1 cellular context compared by ENCODE assay signal in the genomic region with DNA sequence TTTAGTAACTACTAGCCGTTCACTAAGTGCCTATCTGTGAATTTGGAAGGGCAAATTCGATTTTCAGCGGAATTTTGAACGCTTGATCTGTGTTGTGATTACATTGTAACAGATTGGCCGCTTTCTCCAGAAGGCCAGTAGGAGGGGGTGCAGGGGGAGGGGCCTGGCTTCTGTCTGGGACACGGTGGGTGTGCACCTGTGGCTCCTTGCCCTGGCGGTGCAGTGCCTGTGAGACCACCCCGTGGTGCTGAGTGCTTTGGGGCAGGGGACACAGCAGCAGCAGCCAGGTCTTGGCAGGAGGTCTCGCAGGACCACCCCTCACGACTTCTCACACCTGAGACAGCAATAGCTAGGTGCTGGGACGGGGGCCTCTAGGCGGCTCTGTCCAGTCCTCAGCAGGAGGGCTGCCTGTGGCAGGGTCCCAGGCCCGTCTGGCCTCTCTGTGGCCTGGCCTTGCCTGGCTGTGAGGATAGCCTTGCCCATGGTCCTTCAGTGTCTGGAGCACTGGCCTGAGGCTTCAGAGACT.
TF ChIP-seq lines count a peak whose summit lies in the region.

No MANE protein-coding gene starts in this region.

TF ChIP-seq in GM12878, 131 proteins besides CTCF, POLR2A, EP300 and RAD21:
- TF ChIP-seq ETV6 (conservative IDR thresholded peaks at IDR 0.05 in 1 of 2, IDR thresholded peaks at IDR 0.05 in 1 of 2; ENCODE audit: borderline replicate concordance in 1 of 2, low read depth in 1 of 2) = no peak
- TF ChIP-seq NBN (IDR thresholded peaks at IDR 0.05) = no peak
- TF ChIP-seq, protein P1, sequence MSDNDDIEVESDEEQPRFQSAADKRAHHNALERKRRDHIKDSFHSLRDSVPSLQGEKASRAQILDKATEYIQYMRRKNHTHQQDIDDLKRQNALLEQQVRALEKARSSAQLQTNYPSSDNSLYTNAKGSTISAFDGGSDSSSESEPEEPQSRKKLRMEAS (IDR thresholded peaks at IDR 0.05; ENCODE audit: low read depth, low read length) = no peak
- no peak for TF ChIP-seq ZBED1 (IDR thresholded peaks at IDR 0.05; ENCODE audit: borderline replicate concordance)
- no peak for TF ChIP-seq IKZF1 (conservative IDR thresholded peaks at IDR 0.05)
- TF ChIP-seq RUNX3 (IDR thresholded peaks at IDR 0.05; ENCODE audit: low read length) = no peak
- no peak for TF ChIP-seq MEF2B (IDR thresholded peaks at IDR 0.05; ENCODE audit: partially characterized antibody, poor library complexity, severe bottlenecking)
